In the genomic region with DNA sequence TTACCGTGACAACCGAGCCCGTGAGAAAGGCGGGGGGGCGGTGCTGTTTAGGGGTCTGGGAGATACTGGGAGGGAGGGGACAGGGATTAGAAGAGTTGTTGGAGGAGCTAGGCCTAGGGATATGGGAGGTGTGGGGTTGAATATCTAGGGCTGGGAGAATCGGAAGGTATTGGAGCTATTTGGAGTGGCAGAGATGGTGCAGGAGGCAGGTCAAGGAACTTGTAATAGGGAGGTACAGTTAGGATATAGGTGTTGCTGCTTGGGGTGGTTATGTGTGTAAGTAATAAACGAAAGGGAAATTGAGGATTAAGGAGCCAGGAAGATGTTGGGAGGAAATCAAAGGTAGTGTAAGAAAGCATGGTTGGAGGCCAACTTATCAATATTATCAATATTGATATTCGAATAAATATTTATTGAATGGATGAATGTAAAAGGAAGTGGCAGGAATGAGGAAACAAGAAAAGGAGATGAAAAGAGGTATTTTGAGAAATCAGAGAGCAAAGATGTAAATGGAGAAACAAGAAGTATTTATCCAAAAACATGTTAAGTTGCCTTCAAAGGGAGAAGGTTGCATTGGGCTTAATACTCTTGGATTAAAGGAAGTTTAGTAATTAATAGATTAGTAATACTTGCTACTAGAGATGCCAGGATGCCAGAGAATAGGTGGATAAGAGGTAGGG, we compare ENCODE assay signal across 9 cellular contexts. TPM values are rescaled to one million over a fixed set of nuclear protein-coding genes. Genes with fewer than 3 reads are reported as not detected.
A peak's percentile ranks its signal among the peaks of the same experiment; 100 is the strongest.
DNase-seq lines count a peak whose midpoint lies in the region; ATAC-seq and TF ChIP-seq lines count a peak whose summit lies in the region.
"Had no signal": no experiment of that assay in that cellular context is flagged by ENCODE, and none has a peak within 500 bp of the region (broad histone marks: within the 10 kb centered on the region; RNA-seq: fewer than 3 reads in every experiment).

No MANE protein-coding gene starts in this region.

- peak overlapping the region; percentile 83 for H3K4me2 ChIP-seq in OCI-LY3 (ENCODE audit: low read length)
- H3K4me2 ChIP-seq in osteoblast (ENCODE audit: insufficient read depth, low read length): peak overlapping the region; percentile 91

- H3K36me3 ChIP-seq in OCI-LY3 (replicated peaks; ENCODE audit: low read depth, low read length) (peaks cover 8% of the 10 kb centered on the region), osteoblast (ENCODE audit: insufficient read depth, low read length) (peaks cover 18% of the 10 kb centered on the region)

- H3K27me3 ChIP-seq in OCI-LY3 (ENCODE audit: low read depth, low read length) (no peaks in the 10 kb centered on the region), osteoblast (ENCODE audit: insufficient read depth, low read length) (peaks cover 24% of the 10 kb centered on the region)

- TF ChIP-seq CTCF in OCI-LY3 (IDR thresholded peaks at IDR 0.05; ENCODE audit: low read depth, low read length): no peak
- TF ChIP-seq CTCF in osteoblast (IDR thresholded peaks at IDR 0.05; ENCODE audit: extremely low read depth, low read depth, low read length): no peak

- H3K4me1 ChIP-seq in OCI-LY3 (ENCODE audit: low read length) (peaks cover 10% of the 10 kb centered on the region), osteoblast (ENCODE audit: insufficient read depth, low read length) (peaks cover 22% of the 10 kb centered on the region)

- H2AFZ ChIP-seq in OCI-LY3 (ENCODE audit: low read depth, low read length) (peak overlapping the region; percentile 78; the same call in 1 of the 2 replicates), osteoblast (ENCODE audit: low read length) (peak overlapping the region; percentile 97)

- peak overlapping the region; percentile 81 for H3K9ac ChIP-seq in OCI-LY3 (ENCODE audit: low read length)

- H3K79me2 ChIP-seq in OCI-LY3 (ENCODE audit: low read length) (peaks cover 9% of the 10 kb centered on the region; the same call in 1 of the 2 replicates), osteoblast (ENCODE audit: insufficient read depth, low read length) (peaks cover 26% of the 10 kb centered on the region)

- peak overlapping the region; percentile 92 for H3K4me3 ChIP-seq in OCI-LY3 (ENCODE audit: low read length)
- peak overlapping the region; percentile 97 for H3K4me3 ChIP-seq in osteoblast (ENCODE audit: insufficient read depth, low read length)

- peak overlapping the region; percentile 34; the same call in 1 of the 2 replicates for H3K27ac ChIP-seq in OCI-LY3 (ENCODE audit: low read length)
- peak overlapping the region; percentile 79 for H3K27ac ChIP-seq in epithelial cell of prostate
- H3K27ac ChIP-seq in osteoblast (ENCODE audit: low read depth, low read length): peak overlapping the region; percentile 98

- H3K9me3 ChIP-seq in OCI-LY3 (ENCODE audit: insufficient read depth, low read length): no peaks in the 10 kb centered on the region
- no peaks in the 10 kb centered on the region for H3K9me3 ChIP-seq in osteoblast (ENCODE audit: low read depth, low read length)

- H4K20me1 ChIP-seq in OCI-LY3 (ENCODE audit: insufficient read depth, low read length): no peaks in the 10 kb centered on the region
- H4K20me1 ChIP-seq in osteoblast (ENCODE audit: insufficient read depth, low read length): no peaks in the 10 kb centered on the region

- DNase-seq in D341Med (ENCODE audit: low spot score) (peak; percentile 84), epithelial cell of prostate (ENCODE audit: low read depth, low spot score) (no peak), osteoblast (ENCODE audit: insufficient read length, low spot score, missing footprints) (no peak), H4 (ENCODE audit: low spot score) (no peak), NCI-H345 treated with DMSO at 0.1 percent for 48 hours (lab: John Stamatoyannopoulos, UW; ENCODE audit: unreplicated experiment) (no peak)

- ATAC-seq in HG02885 (IDR thresholded peaks at IDR 0.05; ENCODE audit: poor library complexity, unreplicated experiment) (no peak), HG03039 (IDR thresholded peaks at IDR 0.05; ENCODE audit: unreplicated experiment) (no peak)

RNA-seq across cellular contexts. Expression of a gene that starts 0.6 kb away (rescaled TPM):
- total RNA-seq in osteoblast: 35.1 TPM in 2 replicates
- total RNA-seq in H4 (2014; rRNA removed; shearing (Covaris generic)): 57.8 and 68.7 TPM in 2 replicates

RNA-seq across cellular contexts. Expression of a gene that starts 6.5 kb away (rescaled TPM):
- 16.8 and 21.4 TPM in 2 replicates for total RNA-seq in osteoblast
- total RNA-seq in H4 (2014; rRNA removed; shearing (Covaris generic)): 32.6 and 46.8 TPM in 2 replicates

RNA-seq across cellular contexts. Expression of a gene that starts 8.0 kb away (rescaled TPM):
- total RNA-seq in osteoblast: not detected in 2 replicates
- not detected in 2 replicates for total RNA-seq in H4 (2014; rRNA removed; shearing (Covaris generic))

RNA-seq across cellular contexts. Expression of a gene that starts 45.3 kb away (rescaled TPM):
- not detected in 2 replicates for total RNA-seq in osteoblast
- total RNA-seq in H4 (2014; rRNA removed; shearing (Covaris generic)): 0.12 TPM in 1 of 2 replicates, not detected in the other
- total RNA-seq: M059J had no signal

Comparison
In these comparisons a context has a peak if more than half of its experiments do, and no peak if none do; other contexts are left out.
1. H3K27ac ChIP-seq: peak in every context shown above with its lines; median percentile 98 in osteoblast; 79 in epithelial cell of prostate; 34 in OCI-LY3.